13 cellular contexts compared by ENCODE assay signal in genomic region chr1:44484155-44484688, GRCh38.
DNase-seq lines count a peak whose midpoint lies in the region; ATAC-seq and TF ChIP-seq lines count a peak whose summit lies in the region.
"Had no signal": no experiment of that assay in that cellular context is flagged by ENCODE, and none has a peak within 500 bp of the region (broad histone marks: within the 10 kb centered on the region; RNA-seq: fewer than 3 reads in every experiment).

No MANE protein-coding gene starts in this region.

- H3K27me3 Mint-ChIP-seq in activated T-cell treated with anti-CD3 and anti-CD28 coated beads, Interleukin-2, amount 50 U/mL, for 24 hours: peaks cover 45% of the 10 kb centered on the region

- H3K27ac Mint-ChIP-seq in activated T-cell treated with anti-CD3 and anti-CD28 coated beads, Interleukin-2, amount 50 U/mL, for 24 hours: no peak overlapping the region
- H3K27ac Mint-ChIP-seq: activated naive CD8-positive, alpha-beta T cell treated with anti-CD3 and anti-CD28 coated beads, Interleukin-2, amount 10 ng/mL, durations not matched to agents 7 days and 5 days had no signal

- H3K27me3 ChIP-seq in brain microvascular endothelial cell (replicated peaks) (no peaks in the 10 kb centered on the region), tibial artery (peaks cover 0 to 4% of the 10 kb centered on the region in 2 donors)

- H3K36me3 ChIP-seq in brain microvascular endothelial cell (replicated peaks): no peaks in the 10 kb centered on the region
- H3K36me3 ChIP-seq in tibial artery: no peaks in the 10 kb centered on the region

- no peak overlapping the region for H3K4me3 ChIP-seq in brain microvascular endothelial cell (ENCODE audit: low read depth, low read length)
- H3K4me3 ChIP-seq in tibial artery: no peak overlapping the region
- H3K4me3 ChIP-seq: K562 had no signal

- no peaks in the 10 kb centered on the region for H3K9me3 Mint-ChIP-seq in activated T-cell treated with anti-CD3 and anti-CD28 coated beads, Interleukin-2, amount 50 U/mL, for 24 hours
- H3K9me3 Mint-ChIP-seq: activated naive CD8-positive, alpha-beta T cell treated with anti-CD3 and anti-CD28 coated beads, Interleukin-2, amount 10 ng/mL, durations not matched to agents 7 days and 5 days had no signal

- H3K4me1 Mint-ChIP-seq in activated T-cell treated with anti-CD3 and anti-CD28 coated beads, Interleukin-2, amount 50 U/mL, for 24 hours (ENCODE audit: low read depth): peaks cover 2% of the 10 kb centered on the region
- H3K4me1 Mint-ChIP-seq: activated naive CD8-positive, alpha-beta T cell treated with anti-CD3 and anti-CD28 coated beads, Interleukin-2, amount 10 ng/mL, durations not matched to agents 7 days and 5 days had no signal

- H3K27ac ChIP-seq in brain microvascular endothelial cell (no peak overlapping the region), tibial artery (peak overlapping the region; percentile 61 to 77)

- intact Hi-C loops in tibial artery (cut with DNase I; ENCODE audit: low total_unique reads): no loop called here

- H3K36me3 Mint-ChIP-seq in activated T-cell treated with anti-CD3 and anti-CD28 coated beads, Interleukin-2, amount 50 U/mL, for 24 hours (ENCODE audit: low read depth): no peaks in the 10 kb centered on the region
- H3K36me3 Mint-ChIP-seq: activated naive CD8-positive, alpha-beta T cell treated with anti-CD3 and anti-CD28 coated beads, Interleukin-2, amount 10 ng/mL, durations not matched to agents 7 days and 5 days had no signal

- no peak for ATAC-seq in GM18867 (IDR thresholded peaks at IDR 0.05; ENCODE audit: unreplicated experiment)
- ATAC-seq: K562 had no signal

- in situ Hi-C loops in brain microvascular endothelial cell (cut with HindIII; ENCODE audit: low pct_ligation_motif_present, low sequenced_read_pairs): no loop called here

- TF ChIP-seq CTCF in brain microvascular endothelial cell (IDR thresholded peaks at IDR 0.05; ENCODE audit: low read depth, low read length, missing control alignments) (peak; percentile 15), tibial artery (IDR thresholded peaks at IDR 0.05) (no peak)

- no peak overlapping the region for H3K4me3 Mint-ChIP-seq in activated T-cell treated with anti-CD3 and anti-CD28 coated beads, Interleukin-2, amount 50 U/mL, for 24 hours
- H3K4me3 Mint-ChIP-seq: activated naive CD8-positive, alpha-beta T cell treated with anti-CD3 and anti-CD28 coated beads, Interleukin-2, amount 10 ng/mL, durations not matched to agents 7 days and 5 days had no signal

- no peaks in the 10 kb centered on the region for H3K9me3 ChIP-seq in tibial artery

- peak; percentile 18 to 20 for DNase-seq in activated T-cell treated with anti-CD3 and anti-CD28 coated beads, Interleukin-2, amount 50 U/mL, for 48 hours
- DNase-seq in activated T-cell treated with anti-CD3 and anti-CD28 coated beads, Interleukin-2, amount 50 U/mL, for 24 hours: no peak
- DNase-seq in brain microvascular endothelial cell (peak; percentile 27), iPS-NIHi11 (ENCODE audit: low spot score) (peak; percentile 64), tibial artery (no peak), NCI-H187 treated with DMSO at 0.1 percent for 48 hours (lab: John Stamatoyannopoulos, UW) (no peak), NCI-H1105 (lab: John Stamatoyannopoulos, UW) (no peak)
- DNase-seq: ACHN; activated CD4-positive, CD25-positive, alpha-beta regulatory T cell treated with anti-CD3 and anti-CD28 coated beads, Interleukin-2, amount 50 U/mL, for 72 hours; activated naive CD8-positive, alpha-beta T cell treated with anti-CD3 and anti-CD28 coated beads, Interleukin-2, amount 10 ng/mL, durations not matched to agents 7 days and 5 days; NCI-H446 treated with DMSO at 0.1 percent for 48 hours had no signal

- H3K4me1 ChIP-seq in tibial artery: peaks cover 0 to 33% (median 19%) of the 10 kb centered on the region in 4 donors

Comparison
In these comparisons a context has a peak if more than half of its experiments do, and no peak if none do; other contexts are left out.
1. DNase-seq: peak in activated T-cell treated with anti-CD3 and anti-CD28 coated beads, Interleukin-2, amount 50 U/mL, for 48 hours (2 of 2), brain microvascular endothelial cell (single experiment) and iPS-NIHi11 (single experiment); none in activated T-cell treated with anti-CD3 and anti-CD28 coated beads, Interleukin-2, amount 50 U/mL, for 24 hours (single experiment), tibial artery (0 of 2), NCI-H187 treated with DMSO at 0.1 percent for 48 hours (single experiment) and NCI-H1105 (single experiment).